Comparison of ENCODE assay signal across 8 cellular contexts in the genomic region with DNA sequence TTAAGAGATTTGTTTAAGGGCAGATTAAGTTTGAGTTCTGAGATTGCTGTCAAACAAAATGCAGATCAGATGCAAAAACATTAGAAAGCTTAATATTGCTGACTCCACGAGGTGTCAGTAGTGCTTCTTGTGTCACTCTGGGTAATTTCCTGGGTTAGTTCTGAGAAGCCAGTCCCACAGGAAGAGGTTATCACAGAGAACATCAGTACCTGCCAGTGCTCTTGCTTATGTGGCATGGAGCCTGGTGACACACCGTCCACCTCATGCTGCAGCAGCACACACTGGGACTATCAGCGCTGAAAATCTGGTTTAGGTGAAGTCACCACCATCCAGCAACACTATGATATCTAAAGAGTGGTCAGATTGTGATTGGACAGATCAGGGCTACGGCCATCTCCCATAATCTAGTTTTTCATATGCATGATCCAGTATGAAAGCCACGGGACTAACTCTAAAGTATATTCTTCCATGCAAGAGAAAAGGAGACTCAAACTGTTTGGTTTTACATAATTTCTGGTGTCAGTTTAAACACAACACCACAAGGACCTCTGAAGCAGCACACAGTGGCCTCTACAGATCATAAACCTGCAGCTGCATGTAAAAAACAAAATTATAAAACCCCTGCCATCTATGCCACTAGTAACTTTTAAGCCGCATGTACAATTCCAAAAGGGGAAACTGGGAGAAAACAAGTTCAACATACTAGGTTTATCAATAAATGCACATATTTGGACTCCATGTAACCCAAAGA. TPM values are rescaled to one million over a fixed set of nuclear protein-coding genes. Genes with fewer than 3 reads are reported as not detected.
DNase-seq lines count a peak whose midpoint lies in the region; ATAC-seq, FAIRE-seq and TF ChIP-seq lines count a peak whose summit lies in the region.

No MANE protein-coding gene starts in this region.

- H3K4me2 ChIP-seq in H1 (ENCODE audit: insufficient read depth in 1 of 2, low read depth in 2 of 2, low read length in 2 of 2) = no peak overlapping the region

- H3K79me2 ChIP-seq in H1 (ENCODE audit: control insufficient read depth in 1 of 2, insufficient read depth in 2 of 2, low read length in 2 of 2) = no peaks in the 10 kb centered on the region

- no peak overlapping the region for H3K23ac ChIP-seq in H1 (ENCODE audit: insufficient read length)

- H3K27me3 ChIP-seq in H1 (replicated peaks in 1 of 4; ENCODE audit: control insufficient read depth in 3 of 4, extremely low read depth in 1 of 4, insufficient read depth in 3 of 4, low read length in 3 of 4) = no peaks in the 10 kb centered on the region
- H3K27me3 ChIP-seq in pancreas = no peaks in the 10 kb centered on the region

- no peak overlapping the region for H3K4me3 ChIP-seq in H1 (ENCODE audit: extremely low read depth in 1 of 4, insufficient read depth in 2 of 4, low read depth in 3 of 4, low read length in 4 of 4)
- no peak overlapping the region for H3K4me3 ChIP-seq in pancreas

- no peaks in the 10 kb centered on the region for H3K79me1 ChIP-seq in H1 (ENCODE audit: low read depth, low read length)

- H3K9me3 ChIP-seq in H1 (ENCODE audit: insufficient read depth in 2 of 2, low read depth in 1 of 2, low read length in 1 of 2) = no peaks in the 10 kb centered on the region
- no peaks in the 10 kb centered on the region for H3K9me3 ChIP-seq in pancreas

- no peaks in the 10 kb centered on the region for H3K23me2 ChIP-seq in H1 (ENCODE audit: low read depth, low read length)

- H2BK12ac ChIP-seq in H1 (ENCODE audit: low read depth, low read length) = no peak overlapping the region

- H4K8ac ChIP-seq in H1 (ENCODE audit: extremely low read depth, insufficient read depth, low read length) = no peak overlapping the region

- POLR2A ChIA-PET in H1 (lab: Charles Lee; ENCODE audit: partially characterized antibody) = no interaction called here

- H2BK5ac ChIP-seq in H1 (ENCODE audit: low read depth, low read length) = no peak overlapping the region; the same call in 1 of the 2 replicates

- H2BK20ac ChIP-seq in H1 (ENCODE audit: low read length) = no peak overlapping the region

- intact Hi-C loops in pancreas (cut with DNase I) = loop anchor here in 1 of 3 donors (10.0 kb wide), 1 partner anchor 77 kb away; no protein-coding TSS in a partner anchor

- no peak overlapping the region for H2AK5ac ChIP-seq in H1 (ENCODE audit: low read depth, low read length)

- no peak overlapping the region for H4K91ac ChIP-seq in H1 (replicated peaks; ENCODE audit: insufficient read length, low read length)

- H3K4me1 ChIP-seq in H1 (replicated peaks in 1 of 4; ENCODE audit: control insufficient read depth in 3 of 4, insufficient read depth in 4 of 4, low read length in 3 of 4) = peaks cover 0 to 3% (median 0%) of the 10 kb centered on the region in 4 experiments; a peak in 1 of 7 replicates
- peaks cover 3 to 12% (median 9%) of the 10 kb centered on the region in 3 donors for H3K4me1 ChIP-seq in pancreas

- no peak overlapping the region for H3K14ac ChIP-seq in H1 (ENCODE audit: insufficient read length)

- no peak for TF ChIP-seq POLR2A in H1 (IDR thresholded peaks at IDR 0.05; ENCODE audit: control extremely low read depth in 1 of 2, low read depth in 2 of 2, low read length in 2 of 2)

- H2BK120ac ChIP-seq in H1 (replicated peaks; ENCODE audit: low read depth, low read length) = no peak overlapping the region

- H4K20me1 ChIP-seq in H1 (replicated peaks in 1 of 2; ENCODE audit: control insufficient read depth in 1 of 2, insufficient read depth in 2 of 2, low read length in 2 of 2) = no peaks in the 10 kb centered on the region

- CTCF ChIA-PET in H1 (lab: Charles Lee; ENCODE audit: partially characterized antibody) = interaction anchor here (0.8 to 2.1 kb wide), 8 partner anchors 9 to 403 kb away, joined by 3 to 11 read pairs (median 4); partner anchors contain the start of gene MYO5A

- H3K36me3 ChIP-seq in H1 (ENCODE audit: control insufficient read depth in 2 of 4, insufficient read depth in 4 of 4, low read length in 3 of 4) (peaks cover 0 to 8% (median 3%) of the 10 kb centered on the region in 4 experiments; a peak in 4 of 8 replicates), pancreas (no peaks in the 10 kb centered on the region)

- no peak overlapping the region for H3K9ac ChIP-seq in H1 (replicated peaks in 1 of 4; ENCODE audit: extremely low read depth in 1 of 4, low read depth in 3 of 4, low read length in 3 of 4)

- no peak overlapping the region for H3K56ac ChIP-seq in H1 (replicated peaks; ENCODE audit: insufficient read length, low read depth, low read length)

- peak; percentile 48 for FAIRE-seq in H1 (lab: Jason Lieb, UNC)
- no peak for FAIRE-seq in pancreas (lab: Jason Lieb, UNC)

- H3K18ac ChIP-seq in H1 (ENCODE audit: extremely low read depth, low read length) = no peak overlapping the region

- ATAC-seq in HG02623 (IDR thresholded peaks at IDR 0.05; ENCODE audit: unreplicated experiment) (peak; percentile 87), pancreas (peak; percentile 75 to 85 (median 81))

- H2AFZ ChIP-seq in H1 (ENCODE audit: low read length) = no peak overlapping the region

- peak; percentile 79 for TF ChIP-seq RAD21 in H1 (IDR thresholded peaks at IDR 0.05 in 1 of 2, conservative IDR thresholded peaks at IDR 0.05 in 1 of 2; ENCODE audit: low read depth in 2 of 2, low read length in 2 of 2)

- H3K27ac ChIP-seq in H1 (ENCODE audit: low read depth, low read length) (no peak overlapping the region), pancreas (no peak overlapping the region)

- H3K4ac ChIP-seq in H1 (replicated peaks; ENCODE audit: insufficient read length, low read depth, low read length) = no peak overlapping the region

- peak; percentile 83 for DNase-seq in SIG-M5 treated with dmso at 0.1 percent for 504 hours (lab: John Stamatoyannopoulos, UW; ENCODE audit: unreplicated experiment)
- DNase-seq in SIG-M5 (lab: John Stamatoyannopoulos, UW) = no peak
- DNase-seq in NAMALWA (ENCODE audit: low spot score) = peak; percentile 81
- DNase-seq in activated CD4-positive, alpha-beta T cell treated with anti-CD3 and anti-CD28 coated beads, Interleukin-2, amount 50 U/mL, for 4 hours = peak; percentile 20 to 37
- no peak for DNase-seq in H1 (ENCODE audit: low read depth in 1 of 2, low spot score in 2 of 2)
- DNase-seq in pancreas = peak in 2 of 6 donors; percentile 17 to 39
- no peak for DNase-seq in NCI-H774 (lab: John Stamatoyannopoulos, UW)

- H4K5ac ChIP-seq in H1 (ENCODE audit: insufficient read length, low read depth, low read length) = no peak overlapping the region

- WGBS in H1 (ENCODE audit: extremely low coverage in 1 of 2, insufficient coverage in 1 of 2, insufficient read length in 1 of 2, insufficient replicate concordance in 2 of 2, low coverage in 1 of 2, low lambda C conversion rate in 2 of 2, missing lambda C conversion rate in 1 of 2), 2 experiments = 79% methylated on average over 6 of the region's 6 CpGs; no CpG with 5 or more reads in 1 of the 2 experiments
- 39 to 49% methylated on average over 6 of the region's 6 CpGs for WGBS in pancreas, 2 donors

- no peak for TF ChIP-seq EP300 in H1 (IDR thresholded peaks at IDR 0.05; ENCODE audit: borderline replicate concordance in 1 of 2, low read depth in 2 of 2, low read length in 2 of 2)

- no peak overlapping the region for H2BK15ac ChIP-seq in H1 (ENCODE audit: low read length)

- peak in 2 of 3 experiments; percentile 34 to 54; a peak in 2 of 4 replicates for TF ChIP-seq CTCF in H1 (IDR thresholded peaks at IDR 0.05; ENCODE audit: control extremely low read depth in 1 of 3, insufficient read depth in 1 of 3, low read depth in 1 of 3, low read length in 3 of 3)
- no peak for TF ChIP-seq CTCF in pancreas (IDR thresholded peaks at IDR 0.05)

TF ChIP-seq in H1, 55 proteins besides CTCF, POLR2A, EP300 and RAD21:
- TF ChIP-seq KDM4A (IDR thresholded peaks at IDR 0.05; ENCODE audit: low read depth, low read length, severe bottlenecking) (no peak), GTF2F1 (IDR thresholded peaks at IDR 0.05; ENCODE audit: borderline replicate concordance, low read depth, low read length) (no peak), NANOG (IDR thresholded peaks at IDR 0.05; ENCODE audit: insufficient read depth, low read depth, low read length, poor library complexity, severe bottlenecking) (no peak), HDAC6 (IDR thresholded peaks at IDR 0.05; ENCODE audit: low read depth, low read length) (no peak)

RNA-seq across cellular contexts. Expression of gene MYO5C, which starts 36.1 kb away (rescaled TPM):
- 25.0 and 26.7 TPM in 2 replicates for total RNA-seq in H1 (2021; fragmentation: NEBNext Ultra II Directional; extraction: Animal tissue kit (Norgen Biotek cat#: 25700))
- 7.7 and 8.2 TPM in 2 replicates for polyA plus RNA-seq in H1 (2011; rRNA removed)
- 9.7 TPM for polyA plus RNA-seq in H1 (2011; cell fraction: cytosol; rRNA removed)
- polyA plus RNA-seq in H1 (2011; cell fraction: nucleus; rRNA removed) = 38.5 TPM
- polyA plus RNA-seq in H1 (2012, experiment 1 of 2) = 11.7 to 14.7 TPM (median 13.8 TPM) in 4 replicates
- 0.83 TPM for polyA plus RNA-seq in H1 (2012, experiment 2 of 2)
- 8.6 TPM for polyA plus RNA-seq in H1 (2013, experiment 1 of 2)
- polyA plus RNA-seq in H1 (2013, experiment 2 of 2) = 7.7 TPM
- 60.7 and 75.9 TPM in 2 replicates for polyA minus RNA-seq in H1 (2011; rRNA and poly(A)+ RNA removed)
- 19.1 TPM for polyA minus RNA-seq in H1 (2011; cell fraction: cytosol; rRNA and poly(A)+ RNA removed)
- 70.1 TPM for polyA minus RNA-seq in H1 (2011; cell fraction: nucleus; rRNA and poly(A)+ RNA removed)
- total RNA-seq in pancreas = 10 to 100 TPM; 32.6 to 52.7 (median 41.3) TPM
- polyA plus RNA-seq in pancreas = 10 to 100 TPM; 12.7 to 12.8 TPM

Comparison
In these comparisons a context has a peak if more than half of its experiments do, and no peak if none do; other contexts are left out.
1. DNase-seq: peak in SIG-M5 treated with dmso at 0.1 percent for 504 hours (single experiment), NAMALWA (single experiment) and activated CD4-positive, alpha-beta T cell treated with anti-CD3 and anti-CD28 coated beads, Interleukin-2, amount 50 U/mL, for 4 hours (2 of 2); none in SIG-M5 (single experiment), H1 (0 of 2) and NCI-H774 (single experiment).
2. CTCF ChIP-seq: peak in H1 (2 of 3); none in pancreas (0 of 4).